25 cellular contexts compared by ENCODE assay signal in the genomic region with DNA sequence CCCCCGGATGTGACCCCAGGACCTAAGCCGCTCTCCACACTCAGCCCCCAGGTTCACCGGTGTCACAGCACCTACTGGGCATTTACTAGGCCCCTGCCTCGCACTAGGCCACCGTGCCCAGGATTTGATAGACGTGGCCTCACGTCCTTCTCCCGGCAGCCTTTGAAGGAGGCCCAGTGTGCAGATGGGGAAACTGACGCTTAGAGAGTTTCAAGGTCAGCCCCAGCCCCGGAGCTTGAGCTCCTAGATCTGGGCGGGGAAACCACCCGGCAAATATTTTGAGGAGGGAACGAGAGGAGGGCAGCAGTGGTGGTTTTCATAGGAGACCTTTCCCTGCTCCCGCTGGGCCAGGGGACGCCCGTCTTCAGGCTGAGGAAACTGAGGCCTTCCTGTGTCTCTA. TPM values are rescaled to one million over a fixed set of nuclear protein-coding genes. Genes with fewer than 3 reads are reported as not detected.
DNase-seq lines count a peak whose midpoint lies in the region; FAIRE-seq and TF ChIP-seq lines count a peak whose summit lies in the region.
"Had no signal": no experiment of that assay in that cellular context is flagged by ENCODE, and none has a peak within 500 bp of the region (broad histone marks: within the 10 kb centered on the region; RNA-seq: fewer than 3 reads in every experiment).

No MANE protein-coding gene starts in this region.

- no peak for FAIRE-seq in H1 (lab: Jason Lieb, UNC)
- FAIRE-seq: G401.6, GM12892 had no signal

- H3K9me2 ChIP-seq in OCI-LY7 (ENCODE audit: insufficient read depth, low read length), result no peaks in the 10 kb centered on the region

- H2BK120ac ChIP-seq in H1 (replicated peaks; ENCODE audit: low read depth, low read length), result no peak overlapping the region

- POLR2A ChIA-PET in CD4-positive, alpha-beta memory T cell (lab: Charles Lee; ENCODE audit: partially characterized antibody), result interaction anchor here (1.7 kb wide), 1 partner anchor 8 kb away, joined by 11 read pairs; no protein-coding TSS in a partner anchor
- POLR2A ChIA-PET in H1 (lab: Charles Lee; ENCODE audit: partially characterized antibody) (no interaction called here), OCI-LY7 (lab: Charles Lee) (no interaction called here)

- no peaks in the 10 kb centered on the region for H3K23me2 ChIP-seq in H1 (ENCODE audit: low read depth, low read length)

- H3K9me3 ChIP-seq in CD4-positive, alpha-beta memory T cell (ENCODE audit: control insufficient read depth in 1 of 2, low read length in 2 of 2), result no peaks in the 10 kb centered on the region
- no peaks in the 10 kb centered on the region for H3K9me3 ChIP-seq in H1 (ENCODE audit: insufficient read depth in 2 of 2, low read depth in 1 of 2, low read length in 1 of 2)
- H3K9me3 ChIP-seq in spleen, result no peaks in the 10 kb centered on the region
- no peaks in the 10 kb centered on the region for H3K9me3 ChIP-seq in OCI-LY7 (ENCODE audit: low read length)
- H3K9me3 ChIP-seq in ovary, result no peaks in the 10 kb centered on the region

- CTCF ChIA-PET in CD4-positive, alpha-beta memory T cell (lab: Charles Lee; ENCODE audit: partially characterized antibody), result no interaction called here
- CTCF ChIA-PET in H1 (lab: Charles Lee; ENCODE audit: partially characterized antibody), result interaction anchor here (1.2 kb wide), 1 partner anchor 41 kb away, joined by 3 read pairs; no protein-coding TSS in a partner anchor
- CTCF ChIA-PET in OCI-LY7 (lab: Charles Lee; ENCODE audit: unreplicated experiment), result no interaction called here

- H4K8ac ChIP-seq in H1 (ENCODE audit: extremely low read depth, insufficient read depth, low read length), result peak overlapping the region; percentile 46; the same call in 1 of the 2 replicates

- 92% methylated on average over 16 of the region's 16 CpGs; no CpG with 5 or more reads in 1 of the 2 experiments for WGBS in H1 (ENCODE audit: extremely low coverage in 1 of 2, insufficient coverage in 1 of 2, insufficient read length in 1 of 2, insufficient replicate concordance in 2 of 2, low coverage in 1 of 2, low lambda C conversion rate in 2 of 2, missing lambda C conversion rate in 1 of 2), 2 experiments
- WGBS in spleen, 5 donors, result 81 to 93% (median 85%) methylated on average over 15 to 16 of the region's 16 CpGs
- WGBS in ovary, 3 donors, result 88 to 93% (median 90%) methylated on average over 16 of the region's 16 CpGs

- TF ChIP-seq POLR2A in H1 (IDR thresholded peaks at IDR 0.05; ENCODE audit: control extremely low read depth in 1 of 2, low read depth in 2 of 2, low read length in 2 of 2) (no peak), spleen (IDR thresholded peaks at IDR 0.05) (no peak), ovary (IDR thresholded peaks at IDR 0.05) (no peak)

- H3K79me1 ChIP-seq in H1 (ENCODE audit: low read depth, low read length), result peaks cover 7% of the 10 kb centered on the region

- H3K36me3 ChIP-seq in CD4-positive, alpha-beta memory T cell (ENCODE audit: insufficient read depth, low read length), result no peaks in the 10 kb centered on the region
- H3K36me3 ChIP-seq in H1 (ENCODE audit: control insufficient read depth in 2 of 4, insufficient read depth in 4 of 4, low read length in 3 of 4) (no peaks in the 10 kb centered on the region), spleen (no peaks in the 10 kb centered on the region), OCI-LY7 (ENCODE audit: insufficient read depth, low read length) (no peaks in the 10 kb centered on the region), ovary (no peaks in the 10 kb centered on the region)

- no peak overlapping the region for H2AK5ac ChIP-seq in H1 (ENCODE audit: low read depth, low read length)

- no peaks in the 10 kb centered on the region for H3K9me3 Mint-ChIP-seq in activated T-cell treated with anti-CD3 and anti-CD28 coated beads, Interleukin-2, amount 50 U/mL, for 24 hours
- H3K9me3 Mint-ChIP-seq in CD4-positive, alpha-beta memory T cell, result peaks cover 0 to 1% (median 0%) of the 10 kb centered on the region in 8 donors
- H3K9me3 Mint-ChIP-seq: CD14-positive monocyte, IgD-negative memory B cell had no signal

- H3K27ac ChIP-seq in CD4-positive, alpha-beta memory T cell (ENCODE audit: low read depth, low read length), result no peak overlapping the region
- no peak overlapping the region for H3K27ac ChIP-seq in H1 (ENCODE audit: low read depth, low read length)
- peak overlapping the region in 6 of 8 donors; percentile 8 to 80 (median 74) for H3K27ac ChIP-seq in spleen
- H3K27ac ChIP-seq in OCI-LY7 (ENCODE audit: low read depth, low read length, poor library complexity, severe bottlenecking), result no peak overlapping the region
- H3K27ac ChIP-seq in ovary, result no peak overlapping the region
- H3K27ac ChIP-seq: PC-9 had no signal

- 0 out of 2 replicates have a peak overlapping the region, but pooled peaks have one; percentile 32 for H2BK20ac ChIP-seq in H1 (ENCODE audit: low read length)

- peaks cover 2% of the 10 kb centered on the region for H3K36me3 Mint-ChIP-seq in activated T-cell treated with anti-CD3 and anti-CD28 coated beads, Interleukin-2, amount 50 U/mL, for 24 hours (ENCODE audit: low read depth)
- H3K36me3 Mint-ChIP-seq in CD4-positive, alpha-beta memory T cell, result no peaks in the 10 kb centered on the region
- H3K36me3 Mint-ChIP-seq: CD14-positive monocyte, IgD-negative memory B cell had no signal

- H2BK15ac ChIP-seq in H1 (ENCODE audit: low read length), result no peak overlapping the region

- no TSS peak for BruUV-seq in OCI-LY7 (replicated peaks; lab: Mats Ljungman, UMichigan)

- TF ChIP-seq CTCF in H1 (IDR thresholded peaks at IDR 0.05; ENCODE audit: control extremely low read depth in 1 of 3, insufficient read depth in 1 of 3, low read depth in 1 of 3, low read length in 3 of 3) (no peak), spleen (IDR thresholded peaks at IDR 0.05 in 8 of 11, conservative IDR thresholded peaks at IDR 0.05 in 3 of 11) (no peak), OCI-LY7 (conservative IDR thresholded peaks at IDR 0.05; ENCODE audit: low read length) (no peak), ovary (IDR thresholded peaks at IDR 0.05) (no peak)

- H3K56ac ChIP-seq in H1 (replicated peaks; ENCODE audit: insufficient read length, low read depth, low read length), result no peak overlapping the region

- no peak overlapping the region for H4K91ac ChIP-seq in H1 (replicated peaks; ENCODE audit: insufficient read length, low read length)

- H2AFZ ChIP-seq in H1 (ENCODE audit: low read length), result no peak overlapping the region
- no peak overlapping the region for H2AFZ ChIP-seq in OCI-LY7 (ENCODE audit: low read length)
- H2AFZ ChIP-seq: PC-9 had no signal

- H3K23ac ChIP-seq in H1 (ENCODE audit: insufficient read length), result no peak overlapping the region

- H3K4me1 Mint-ChIP-seq in activated T-cell treated with anti-CD3 and anti-CD28 coated beads, Interleukin-2, amount 50 U/mL, for 24 hours (ENCODE audit: low read depth), result peaks cover 61% of the 10 kb centered on the region
- peaks cover 17 to 79% (median 52%) of the 10 kb centered on the region in 4 donors for H3K4me1 Mint-ChIP-seq in CD4-positive, alpha-beta memory T cell

- H3K4ac ChIP-seq in H1 (replicated peaks; ENCODE audit: insufficient read length, low read depth, low read length), result no peak overlapping the region

- H4K5ac ChIP-seq in H1 (ENCODE audit: insufficient read length, low read depth, low read length), result no peak overlapping the region

- peaks cover 88% of the 10 kb centered on the region for H3K4me1 ChIP-seq in CD4-positive, alpha-beta memory T cell (ENCODE audit: insufficient read depth, low read length)
- peaks cover 4 to 23% (median 15%) of the 10 kb centered on the region in 4 experiments for H3K4me1 ChIP-seq in H1 (replicated peaks in 1 of 4; ENCODE audit: control insufficient read depth in 3 of 4, insufficient read depth in 4 of 4, low read length in 3 of 4)
- H3K4me1 ChIP-seq in spleen, result peaks cover 62 to 100% (median 89%) of the 10 kb centered on the region in 6 donors
- H3K4me1 ChIP-seq in OCI-LY7 (ENCODE audit: insufficient read depth, low read length, poor library complexity, severe bottlenecking), result peaks cover 8% of the 10 kb centered on the region
- H3K4me1 ChIP-seq in ovary (ENCODE audit: insufficient read depth), result peaks cover 4% of the 10 kb centered on the region

- H3K27me3 Mint-ChIP-seq in activated T-cell treated with anti-CD3 and anti-CD28 coated beads, Interleukin-2, amount 50 U/mL, for 24 hours, result no peaks in the 10 kb centered on the region
- H3K27me3 Mint-ChIP-seq in CD4-positive, alpha-beta memory T cell, result no peaks in the 10 kb centered on the region
- H3K27me3 Mint-ChIP-seq: IgD-negative memory B cell had no signal

- intact Hi-C loops in CD4-positive, alpha-beta memory T cell (cut with micrococcal nuclease), result no loop called here
- intact Hi-C loops in spleen (cut with DNase I; ENCODE audit: low total_unique reads) (no loop called here), OCI-LY7 (cut with micrococcal nuclease; ENCODE audit: unreplicated experiment) (no loop called here), ovary (cut with DNase I) (no loop called here)

- 0 out of 2 replicates have a peak overlapping the region, but pooled peaks have one; percentile 44 for H2BK5ac ChIP-seq in H1 (ENCODE audit: low read depth, low read length)

- no peak for DNase-seq in activated T-cell treated with anti-CD3 and anti-CD28 coated beads, Interleukin-2, amount 50 U/mL, for 24 hours
- no peak for DNase-seq in activated T-cell treated with anti-CD3 and anti-CD28 coated beads, Interleukin-2, amount 50 U/mL, for 48 hours
- peak in 1 of 5 donors; percentile 13 for DNase-seq in CD4-positive, alpha-beta memory T cell
- DNase-seq in H1 (ENCODE audit: low read depth in 1 of 2, low spot score in 2 of 2) (no peak), spleen (no peak), OCI-LY7 (ENCODE audit: low spot score) (no peak), ovary (no peak)
- DNase-seq in stimulated activated naive CD4-positive, alpha-beta T cell treated with Interleukin-2 at 50 U/mL for 16 hours (lab: John Stamatoyannopoulos, UW), result no peak
- DNase-seq: 8988T, DMS153, GOT3, Karpas-422, MV-4-11, NCI-H1105 treated with DMSO at 0.1 percent for 48 hours, NCI-H2029 treated with DMSO at 0.1 percent for 48 hours, NCI-H345, NCI-H524, NCI-H774, PC-9, RPMI8226, SHP77 had no signal

- no peak overlapping the region for H3K9ac ChIP-seq in H1 (replicated peaks in 1 of 4; ENCODE audit: extremely low read depth in 1 of 4, low read depth in 3 of 4, low read length in 3 of 4)

- H3K79me2 ChIP-seq in H1 (ENCODE audit: control insufficient read depth in 1 of 2, insufficient read depth in 2 of 2, low read length in 2 of 2), result no peaks in the 10 kb centered on the region
- H3K79me2 ChIP-seq in OCI-LY7 (ENCODE audit: insufficient read depth, low read depth, low read length), result no peaks in the 10 kb centered on the region

- peak overlapping the region; percentile 80; the same call in 1 of the 2 replicates for H2BK12ac ChIP-seq in H1 (ENCODE audit: low read depth, low read length)

- H3K4me3 ChIP-seq in CD4-positive, alpha-beta memory T cell (ENCODE audit: low read length in 2 of 2), result no peak overlapping the region
- H3K4me3 ChIP-seq in H1 (ENCODE audit: extremely low read depth in 1 of 4, insufficient read depth in 2 of 4, low read depth in 3 of 4, low read length in 4 of 4), result no peak overlapping the region
- H3K4me3 ChIP-seq in spleen, result no peak overlapping the region
- no peak overlapping the region for H3K4me3 ChIP-seq in OCI-LY7 (ENCODE audit: low read depth, low read length, poor library complexity, severe bottlenecking)
- no peak overlapping the region for H3K4me3 ChIP-seq in ovary
- H3K4me3 ChIP-seq: PC-9 had no signal

- no peak overlapping the region for H3K4me2 ChIP-seq in H1 (ENCODE audit: insufficient read depth in 1 of 2, low read depth in 2 of 2, low read length in 2 of 2)
- no peak overlapping the region for H3K4me2 ChIP-seq in OCI-LY7 (ENCODE audit: low read length)
- H3K4me2 ChIP-seq: PC-9 had no signal

- TF ChIP-seq EP300 in H1 (IDR thresholded peaks at IDR 0.05; ENCODE audit: borderline replicate concordance in 1 of 2, low read depth in 2 of 2, low read length in 2 of 2) (no peak), ovary (IDR thresholded peaks at IDR 0.05) (no peak)

- H3K4me3 Mint-ChIP-seq in activated T-cell treated with anti-CD3 and anti-CD28 coated beads, Interleukin-2, amount 50 U/mL, for 24 hours, result no peak overlapping the region
- H3K4me3 Mint-ChIP-seq in CD4-positive, alpha-beta memory T cell, result peak overlapping the region in 2 of 8 donors; percentile 54 to 69
- H3K4me3 Mint-ChIP-seq: CD14-positive monocyte had no signal

- no peak for TF ChIP-seq RAD21 in H1 (IDR thresholded peaks at IDR 0.05 in 1 of 2, conservative IDR thresholded peaks at IDR 0.05 in 1 of 2; ENCODE audit: low read depth in 2 of 2, low read length in 2 of 2)

- no peak overlapping the region for H3K14ac ChIP-seq in H1 (ENCODE audit: insufficient read length)

- no peaks in the 10 kb centered on the region for H3K27me3 ChIP-seq in CD4-positive, alpha-beta memory T cell (ENCODE audit: insufficient read depth, low read length)
- peaks cover 0 to 2% (median 0%) of the 10 kb centered on the region in 4 experiments; a peak in 1 of 7 replicates for H3K27me3 ChIP-seq in H1 (replicated peaks in 1 of 4; ENCODE audit: control insufficient read depth in 3 of 4, extremely low read depth in 1 of 4, insufficient read depth in 3 of 4, low read length in 3 of 4)
- H3K27me3 ChIP-seq in spleen (replicated peaks in 1 of 7), result no peaks in the 10 kb centered on the region
- H3K27me3 ChIP-seq in ovary, result no peaks in the 10 kb centered on the region

- peaks cover 3 to 6% of the 10 kb centered on the region in 2 experiments for H4K20me1 ChIP-seq in H1 (replicated peaks in 1 of 2; ENCODE audit: control insufficient read depth in 1 of 2, insufficient read depth in 2 of 2, low read length in 2 of 2)
- H4K20me1 ChIP-seq in OCI-LY7 (ENCODE audit: insufficient read depth, low read length), result no peaks in the 10 kb centered on the region; the same call in 1 of the 2 replicates

- no peak overlapping the region for H3K18ac ChIP-seq in H1 (ENCODE audit: extremely low read depth, low read length)

- H3K27ac Mint-ChIP-seq in activated T-cell treated with anti-CD3 and anti-CD28 coated beads, Interleukin-2, amount 50 U/mL, for 24 hours, result peak overlapping the region; percentile 57
- peak overlapping the region in 4 of 7 donors; percentile 52 to 65 (median 58) for H3K27ac Mint-ChIP-seq in CD4-positive, alpha-beta memory T cell
- H3K27ac Mint-ChIP-seq: IgD-negative memory B cell had no signal

RNA-seq across cellular contexts. Expression of gene ZFPM1, which starts 10.3 kb away (rescaled TPM):
- 10 to 100 TPM; 19.0 to 20.5 TPM for total RNA-seq in CD4-positive, alpha-beta memory T cell
- under 1 TPM; 0.07 to 0.48 TPM for polyA plus RNA-seq in CD4-positive, alpha-beta memory T cell
- 3.4 and 4.8 TPM in 2 replicates for total RNA-seq in H1 (2021; fragmentation: NEBNext Ultra II Directional; extraction: Animal tissue kit (Norgen Biotek cat#: 25700))
- polyA plus RNA-seq in H1 (2011; rRNA removed), result 0.74 and 1.4 TPM in 2 replicates
- 1.1 TPM for polyA plus RNA-seq in H1 (2011; cell fraction: cytosol; rRNA removed)
- polyA plus RNA-seq in H1 (2011; cell fraction: nucleus; rRNA removed), result 3.6 TPM
- polyA plus RNA-seq in H1 (2012, experiment 1 of 2), result 1.5 to 3.3 TPM (median 1.9 TPM) in 4 replicates
- 1.00 TPM for polyA plus RNA-seq in H1 (2012, experiment 2 of 2)
- polyA plus RNA-seq in H1 (2013, experiment 1 of 2), result 3.1 TPM
- polyA plus RNA-seq in H1 (2013, experiment 2 of 2), result 2.9 TPM
- 0.29 and 0.57 TPM in 2 replicates for polyA minus RNA-seq in H1 (2011; rRNA and poly(A)+ RNA removed)
- polyA minus RNA-seq in H1 (2011; cell fraction: cytosol; rRNA and poly(A)+ RNA removed), result 2.8 TPM
- 3.3 TPM for polyA minus RNA-seq in H1 (2011; cell fraction: nucleus; rRNA and poly(A)+ RNA removed)
- total RNA-seq in spleen, result 10 to 100 TPM in 4 of 7 donors, 1 to 10 TPM in 3; 4.5 to 25.3 (median 16.2) TPM
- polyA plus RNA-seq in spleen, result 10 to 100 TPM in 1 of 3 donors, 1 to 10 TPM in 2; 2.3 to 10.2 (median 2.8) TPM
- total RNA-seq in OCI-LY7 (2014; rRNA removed; shearing (Covaris generic)), result 0.98 and 2.1 TPM in 2 replicates
- total RNA-seq in OCI-LY7 (2022), result 11.9 and 14.2 TPM in 2 replicates
- total RNA-seq in ovary, result 10 to 100 TPM in 1 of 7 donors, 1 to 10 TPM in 5, under 1 TPM in 1; 0.95 to 11.4 (median 4.3) TPM
- 1 to 10 TPM in 1 of 2 donors, under 1 TPM in 1; 0.10 to 1.2 TPM for polyA plus RNA-seq in ovary

Comparison
In these comparisons a context has a peak if more than half of its experiments do, and no peak if none do; other contexts are left out.
1. H3K27ac ChIP-seq: peak in spleen (6 of 8); none in CD4-positive, alpha-beta memory T cell (single experiment), H1 (single experiment), OCI-LY7 (single experiment) and ovary (0 of 2).